20 cellular contexts compared by ENCODE assay signal in genomic region chr12:100988278-100988625, GRCh38.
DNase-seq lines count a peak whose midpoint lies in the region; ATAC-seq, FAIRE-seq and TF ChIP-seq lines count a peak whose summit lies in the region.
"Had no signal": no experiment of that assay in that cellular context is flagged by ENCODE, and none has a peak within 500 bp of the region (broad histone marks: within the 10 kb centered on the region; RNA-seq: fewer than 3 reads in every experiment).

No MANE protein-coding gene starts in this region.

- H3K27ac ChIP-seq in HUES64 (ENCODE audit: low read depth, low read length), result peak overlapping the region; percentile 93
- peak overlapping the region; percentile 20 for H3K27ac ChIP-seq in astrocyte (ENCODE audit: low read depth, low read length)
- peak overlapping the region; percentile 46 for H3K27ac ChIP-seq in vagina
- H3K27ac ChIP-seq: left lung, parathyroid adenoma, SJSA1 had no signal

- H3K27me3 Mint-ChIP-seq in astrocyte (ENCODE audit: low read depth, unreplicated experiment), result no peaks in the 10 kb centered on the region

- H3K9ac ChIP-seq in HUES64 (ENCODE audit: low read depth, low read length), result peak overlapping the region; percentile 57
- peak overlapping the region; percentile 2 for H3K9ac ChIP-seq in astrocyte (ENCODE audit: low read length)
- H3K9ac ChIP-seq: parathyroid adenoma had no signal

- DNase-seq in astrocyte (ENCODE audit: low read depth) (no peak), left kidney (ENCODE audit: low read depth, low spot score) (peak; percentile 81), vagina (ENCODE audit: extremely low spot score in 2 of 2) (no peak), NCI-H510A treated with DMSO at 0.1 percent for 48 hours (lab: John Stamatoyannopoulos, UW) (no peak), DMS153 (lab: John Stamatoyannopoulos, UW) (no peak)
- DNase-seq: activated CD4-positive, alpha-beta T cell treated with anti-CD3 and anti-CD28 coated beads for 1 hour; activated effector memory CD4-positive, alpha-beta T cell treated with anti-CD3 and anti-CD28 coated beads, Interleukin-2, amount 50 U/mL, for 16 hours; amniotic stem cell; cerebellar nuclear complex; DMS 273 treated with DMSO at 0.1 percent for 48 hours; effector memory CD4-positive, alpha-beta T cell; left lung; NCI-H2029 treated with DMSO at 0.1 percent for 48 hours; NCI-H510A; stimulated activated CD4-positive, alpha-beta T cell treated with anti-CD3 and anti-CD28 coated beads, Interleukin-4, amount 100 ng/mL, for 24 hours; T-helper 9 cell had no signal

- H3K9me3 Mint-ChIP-seq in astrocyte (ENCODE audit: unreplicated experiment), result no peaks in the 10 kb centered on the region

- H4K20me1 ChIP-seq in astrocyte (ENCODE audit: insufficient read depth, low read length), result no peaks in the 10 kb centered on the region

- no peak overlapping the region for H2AFZ ChIP-seq in astrocyte (ENCODE audit: low read depth, low read length)
- H2AFZ ChIP-seq: parathyroid adenoma had no signal

- H3K36me3 Mint-ChIP-seq in astrocyte (ENCODE audit: low read depth, unreplicated experiment), result peaks cover 14% of the 10 kb centered on the region

- peak overlapping the region; percentile 42 for H3K27ac Mint-ChIP-seq in astrocyte (ENCODE audit: unreplicated experiment)

- FAIRE-seq in astrocyte (lab: Jason Lieb, UNC), result no peak

- H3K4me1 Mint-ChIP-seq in astrocyte (ENCODE audit: low read depth, unreplicated experiment), result peaks cover 24% of the 10 kb centered on the region

- no peak for ATAC-seq in HG02840 (IDR thresholded peaks at IDR 0.05; ENCODE audit: low FRiP score, unreplicated experiment)

- WGBS in HUES64, result 17% methylated on average over 1 of the region's 1 CpG

- H3K4me2 ChIP-seq in astrocyte (ENCODE audit: low read length), result peak overlapping the region; percentile 50

- no peak overlapping the region for H3K4me3 Mint-ChIP-seq in astrocyte (ENCODE audit: unreplicated experiment)

- H3K36me3 ChIP-seq in HUES64 (ENCODE audit: insufficient read depth, low read length) (no peaks in the 10 kb centered on the region), astrocyte (ENCODE audit: insufficient read depth, low read length) (no peaks in the 10 kb centered on the region), vagina (no peaks in the 10 kb centered on the region)
- H3K36me3 ChIP-seq: left lung, SJSA1 had no signal

- H3K27me3 ChIP-seq in HUES64 (ENCODE audit: insufficient read depth, low read length) (no peaks in the 10 kb centered on the region), astrocyte (ENCODE audit: insufficient read depth, low read length) (no peaks in the 10 kb centered on the region), vagina (no peaks in the 10 kb centered on the region)
- H3K27me3 ChIP-seq: left lung, SJSA1 had no signal

- no peaks in the 10 kb centered on the region for H3K79me2 ChIP-seq in astrocyte (ENCODE audit: insufficient read depth, low read length)
- H3K79me2 ChIP-seq: parathyroid adenoma had no signal

- H3K4me3 ChIP-seq in HUES64 (ENCODE audit: low read length) (no peak overlapping the region), astrocyte (ENCODE audit: insufficient read depth, low read depth, low read length) (no peak overlapping the region), vagina (no peak overlapping the region)
- H3K4me3 ChIP-seq: left lung, SJSA1 had no signal

- intact Hi-C loops in vagina (cut with DNase I), result no loop called here

- H3K9me3 ChIP-seq in HUES64 (ENCODE audit: insufficient read depth, low read depth, low read length) (no peaks in the 10 kb centered on the region), astrocyte (ENCODE audit: insufficient read depth, low read depth, low read length) (no peaks in the 10 kb centered on the region), vagina (no peaks in the 10 kb centered on the region)
- H3K9me3 ChIP-seq: left lung, SJSA1 had no signal

- H3K4me1 ChIP-seq in HUES64 (ENCODE audit: insufficient read depth, low read length) (peaks cover 26% of the 10 kb centered on the region), astrocyte (ENCODE audit: insufficient read depth, low read length) (peaks cover 18% of the 10 kb centered on the region), vagina (peaks cover 7% of the 10 kb centered on the region)
- H3K4me1 ChIP-seq: left lung, parathyroid adenoma had no signal

- no peak for TF ChIP-seq POLR2A in vagina (IDR thresholded peaks at IDR 0.05)

- TF ChIP-seq CTCF in astrocyte (IDR thresholded peaks at IDR 0.05; ENCODE audit: insufficient read depth, low read depth, low read length), result no peak
- no peak for TF ChIP-seq CTCF in vagina (IDR thresholded peaks at IDR 0.05)

Comparison
In these comparisons a context has a peak if more than half of its experiments do, and no peak if none do; other contexts are left out.
1. H3K27ac ChIP-seq: peak in every context shown above with its lines; median percentile 93 in HUES64; 46 in vagina; 20 in astrocyte.